ENCODE assay signal across 20 cellular contexts in the genomic region with DNA sequence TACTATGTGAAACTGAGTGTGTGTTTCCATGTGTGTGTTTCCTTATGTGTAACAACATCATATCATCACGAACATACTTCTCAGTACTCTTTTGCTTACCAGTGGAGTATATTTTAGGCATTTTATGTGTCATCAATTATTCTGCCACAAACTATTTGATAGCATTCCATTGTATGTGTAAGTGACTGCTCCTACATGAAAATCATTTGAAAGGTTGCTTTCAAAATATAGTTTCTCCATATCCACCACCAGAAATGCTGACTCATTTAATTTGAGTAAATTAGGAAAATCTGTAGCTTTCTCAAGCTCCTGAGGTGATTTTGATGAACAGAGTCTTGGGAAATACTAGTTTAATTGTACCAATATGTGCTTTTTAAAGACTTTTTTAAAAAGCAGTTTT.
A peak's percentile ranks its signal among the peaks of the same experiment; 100 is the strongest.
DNase-seq lines count a peak whose midpoint lies in the region; ATAC-seq, FAIRE-seq and TF ChIP-seq lines count a peak whose summit lies in the region.
"Had no signal": no experiment of that assay in that cellular context is flagged by ENCODE, and none has a peak within 500 bp of the region (broad histone marks: within the 10 kb centered on the region; RNA-seq: fewer than 3 reads in every experiment).

No MANE protein-coding gene starts in this region.

- ATAC-seq in A549 = no peak
- no peak for ATAC-seq in HCT116
- ATAC-seq: right cardiac atrium, T-cell, upper lobe of right lung had no signal

- no TSS peak for BruUV-seq in HCT116 (replicated peaks; lab: Mats Ljungman, UMichigan)

- no peaks in the 10 kb centered on the region for H3K9me2 ChIP-seq in HCT116 (ENCODE audit: insufficient read depth)

- H3K27ac ChIP-seq in A549 = no peak overlapping the region
- H3K27ac ChIP-seq in HCT116 (ENCODE audit: low read depth, low read length) = no peak overlapping the region
- H3K27ac ChIP-seq in astrocyte (ENCODE audit: low read depth, low read length) = no peak overlapping the region
- H3K27ac ChIP-seq: Peyer's patch, upper lobe of right lung had no signal

- WGBS in A549 (ENCODE audit: missing lambda C conversion rate) = 56% methylated on average over 1 of the region's 1 CpG

- no peak for TF ChIP-seq RAD21 in A549 (conservative IDR thresholded peaks at IDR 0.05 in 1 of 2, IDR thresholded peaks at IDR 0.05 in 1 of 2)
- TF ChIP-seq RAD21 in HCT116 (IDR thresholded peaks at IDR 0.05; ENCODE audit: low read depth) = no peak

- RAD21 ChIA-PET in HCT116 (lab: Charles Lee; ENCODE audit: low non-redundant PET in 1 of 2, low total read pairs in 2 of 2, uncharacterized antibody in 2 of 2, unreplicated experiment in 2 of 2) = no interaction called here

- intact Hi-C loops in HCT116 (cut with micrococcal nuclease) = no loop called here
- intact Hi-C loops in CD14-positive monocyte (cut with micrococcal nuclease) = no loop called here
- intact Hi-C loops in head of caudate nucleus (cut with DNase I) = no loop called here

- TF ChIP-seq POLR2A in A549 (IDR thresholded peaks at IDR 0.05; ENCODE audit: low read length) (no peak), HCT116 (IDR thresholded peaks at IDR 0.05; ENCODE audit: borderline replicate concordance, extremely low read depth, insufficient read depth, insufficient read length) (no peak)

- no peak for TF ChIP-seq EP300 in A549 (IDR thresholded peaks at IDR 0.05)

- H3K9me3 Mint-ChIP-seq in astrocyte (ENCODE audit: unreplicated experiment) = no peaks in the 10 kb centered on the region
- H3K9me3 Mint-ChIP-seq in CD14-positive monocyte = no peaks in the 10 kb centered on the region
- H3K9me3 Mint-ChIP-seq: activated B cell treated with CpG ODN at 0.5 μM for 24 hours, H9, nephron had no signal

- FAIRE-seq in A549 (lab: Jason Lieb, UNC) (no peak), astrocyte (lab: Jason Lieb, UNC) (peak; percentile 94)

- no peaks in the 10 kb centered on the region for H3K27me3 Mint-ChIP-seq in astrocyte (ENCODE audit: low read depth, unreplicated experiment)
- H3K27me3 Mint-ChIP-seq in CD14-positive monocyte (ENCODE audit: low read depth in 3 of 3) = peaks cover 0 to 2% (median 0%) of the 10 kb centered on the region in 3 donors
- H3K27me3 Mint-ChIP-seq: activated B cell treated with CpG ODN at 0.5 μM for 24 hours; central memory CD8-positive, alpha-beta T cell; T-cell had no signal

- H3K36me3 Mint-ChIP-seq in astrocyte (ENCODE audit: low read depth, unreplicated experiment) = no peaks in the 10 kb centered on the region
- no peaks in the 10 kb centered on the region for H3K36me3 Mint-ChIP-seq in CD14-positive monocyte
- H3K36me3 Mint-ChIP-seq: T-cell had no signal

- H3K27me3 ChIP-seq in HCT116 (ENCODE audit: insufficient read depth, low read length) = no peaks in the 10 kb centered on the region
- no peaks in the 10 kb centered on the region for H3K27me3 ChIP-seq in astrocyte (ENCODE audit: insufficient read depth, low read length)
- H3K27me3 ChIP-seq in H7 (ENCODE audit: control insufficient read depth, insufficient read depth, low read length) = no peaks in the 10 kb centered on the region
- H3K27me3 ChIP-seq: Peyer's patch, upper lobe of right lung had no signal

- DNase-seq in A549 (ENCODE audit: low read depth in 1 of 2, low spot score in 1 of 2) (no peak), HCT116 (ENCODE audit: low read depth, low spot score) (no peak), astrocyte (ENCODE audit: low read depth) (peak; percentile 76), fibroblast of the conjunctiva (ENCODE audit: low read depth) (peak; percentile 70), CD14-positive monocyte (ENCODE audit: low spot score) (no peak), hypothalamus (lab: John Stamatoyannopoulos, UW) (no peak), head of caudate nucleus (no peak), H7 (no peak)
- DNase-seq: activated B cell treated with CpG ODN at 0.5 μM for 24 hours; activated gamma-delta T cell; H9; NCI-H187; NCI-H526; Peyer's patch; right cardiac atrium; stimulated activated CD4-positive, alpha-beta T cell treated with anti-CD3 and anti-CD28 coated beads, Interleukin-4, amount 100 ng/mL, for 4 hours; T-cell; upper lobe of right lung had no signal

- H3K9ac ChIP-seq in HCT116 (ENCODE audit: low read length) (no peak overlapping the region), astrocyte (ENCODE audit: low read length) (no peak overlapping the region)

- H3K27ac Mint-ChIP-seq in astrocyte (ENCODE audit: unreplicated experiment) (no peak overlapping the region), CD14-positive monocyte (no peak overlapping the region)
- H3K27ac Mint-ChIP-seq: activated B cell treated with CpG ODN at 0.5 μM for 24 hours, H9, nephron, T-cell had no signal

- no peaks in the 10 kb centered on the region for H3K79me2 ChIP-seq in HCT116 (ENCODE audit: insufficient read depth, low read length)
- no peaks in the 10 kb centered on the region for H3K79me2 ChIP-seq in astrocyte (ENCODE audit: insufficient read depth, low read length)

- H3K4me3 Mint-ChIP-seq in astrocyte (ENCODE audit: unreplicated experiment) (no peak overlapping the region), CD14-positive monocyte (no peak overlapping the region)
- H3K4me3 Mint-ChIP-seq: activated B cell treated with CpG ODN at 0.5 μM for 24 hours; central memory CD8-positive, alpha-beta T cell; H9; nephron; T-cell had no signal

- CTCF ChIA-PET in A549 (lab: Yijun Ruan, JAX) = no interaction called here
- CTCF ChIA-PET in HCT116 (lab: Charles Lee) = no interaction called here

- no peaks in the 10 kb centered on the region for H4K20me1 ChIP-seq in HCT116 (ENCODE audit: insufficient read depth)
- H4K20me1 ChIP-seq in astrocyte (ENCODE audit: insufficient read depth, low read length) = no peaks in the 10 kb centered on the region

- POLR2A ChIA-PET in A549 (lab: Yijun Ruan, JAX) (no interaction called here), HCT116 (lab: Charles Lee) (no interaction called here)

- H3K36me3 ChIP-seq in HCT116 (ENCODE audit: control insufficient read depth in 1 of 2, insufficient read depth in 2 of 2, low read length in 2 of 2) (no peaks in the 10 kb centered on the region), astrocyte (ENCODE audit: insufficient read depth, low read length) (no peaks in the 10 kb centered on the region), H7 (replicated peaks; ENCODE audit: control insufficient read depth, insufficient read depth, low read length) (no peaks in the 10 kb centered on the region)
- H3K36me3 ChIP-seq: Peyer's patch, upper lobe of right lung had no signal

- peaks cover 1% of the 10 kb centered on the region for H3K4me1 Mint-ChIP-seq in astrocyte (ENCODE audit: low read depth, unreplicated experiment)
- no peaks in the 10 kb centered on the region for H3K4me1 Mint-ChIP-seq in CD14-positive monocyte
- H3K4me1 Mint-ChIP-seq: activated B cell treated with CpG ODN at 0.5 μM for 24 hours; central memory CD8-positive, alpha-beta T cell; H9; nephron; T-cell had no signal

- H3K4me2 ChIP-seq in A549 (no peak overlapping the region), HCT116 (ENCODE audit: low read length) (no peak overlapping the region), astrocyte (ENCODE audit: low read length) (peak overlapping the region; percentile 15)

- no peak overlapping the region for H3K4me3 ChIP-seq in A549
- no peak overlapping the region for H3K4me3 ChIP-seq in HCT116 (replicated peaks in 1 of 2; ENCODE audit: low read depth in 1 of 2, low read length in 2 of 2)
- no peak overlapping the region for H3K4me3 ChIP-seq in astrocyte (ENCODE audit: insufficient read depth, low read depth, low read length)
- H3K4me3 ChIP-seq in H7 (ENCODE audit: insufficient read depth, low read depth, low read length) = no peak overlapping the region
- H3K4me3 ChIP-seq: Peyer's patch, upper lobe of right lung had no signal

- no peak for TF ChIP-seq CTCF in A549 (IDR thresholded peaks at IDR 0.05)
- no peak for TF ChIP-seq CTCF in HCT116 (IDR thresholded peaks at IDR 0.05 in 2 of 3, conservative IDR thresholded peaks at IDR 0.05 in 1 of 3; ENCODE audit: borderline replicate concordance in 1 of 3, insufficient read depth in 1 of 3, low read depth in 2 of 3, low read length in 2 of 3)
- no peak for TF ChIP-seq CTCF in astrocyte (IDR thresholded peaks at IDR 0.05; ENCODE audit: insufficient read depth, low read depth, low read length)
- no peak for TF ChIP-seq CTCF in CD14-positive monocyte (IDR thresholded peaks at IDR 0.05)

- H3K9me3 ChIP-seq in A549 = no peaks in the 10 kb centered on the region
- no peaks in the 10 kb centered on the region for H3K9me3 ChIP-seq in HCT116 (ENCODE audit: control insufficient read depth in 1 of 2, insufficient read depth in 1 of 2, low read depth in 1 of 2, low read length in 2 of 2)
- H3K9me3 ChIP-seq in astrocyte (ENCODE audit: insufficient read depth, low read depth, low read length) = no peaks in the 10 kb centered on the region
- H3K9me3 ChIP-seq: Peyer's patch, upper lobe of right lung had no signal

- no peaks in the 10 kb centered on the region for H3K4me1 ChIP-seq in A549
- H3K4me1 ChIP-seq in HCT116 (ENCODE audit: control insufficient read depth in 1 of 2, insufficient read depth in 2 of 2, low read length in 2 of 2) = no peaks in the 10 kb centered on the region
- peaks cover 5% of the 10 kb centered on the region for H3K4me1 ChIP-seq in astrocyte (ENCODE audit: insufficient read depth, low read length)
- H3K4me1 ChIP-seq: Peyer's patch, upper lobe of right lung had no signal

- H2AFZ ChIP-seq in HCT116 (ENCODE audit: low read depth, low read length, poor library complexity, severe bottlenecking) (peak overlapping the region; percentile 69), astrocyte (ENCODE audit: low read depth, low read length) (no peak overlapping the region)

TF ChIP-seq in A549, 52 proteins besides CTCF, POLR2A, EP300 and RAD21:
- TF ChIP-seq MAFK (IDR thresholded peaks at IDR 0.05; ENCODE audit: partially characterized antibody) (peak; percentile 86), RNF2 (IDR thresholded peaks at IDR 0.05; ENCODE audit: borderline replicate concordance, low read depth) (no peak)

TF ChIP-seq in HCT116, 20 proteins besides CTCF, POLR2A, EP300 and RAD21 (continues in another document):
- TF ChIP-seq EZH2 (IDR thresholded peaks at IDR 0.05) = no peak
- no peak for TF ChIP-seq SP1 (IDR thresholded peaks at IDR 0.05; ENCODE audit: low read depth)
- no peak for TF ChIP-seq JUND (IDR thresholded peaks at IDR 0.05)
- no peak for TF ChIP-seq YY1 (IDR thresholded peaks at IDR 0.05; ENCODE audit: extremely low read depth, insufficient replicate concordance, low read depth, low read length)
- no peak for TF ChIP-seq SIN3A (IDR thresholded peaks at IDR 0.05; ENCODE audit: low read depth)
- no peak for TF ChIP-seq CBX3 (IDR thresholded peaks at IDR 0.05; ENCODE audit: low read depth)
- TF ChIP-seq ZNF274 (IDR thresholded peaks at IDR 0.05; ENCODE audit: low read depth, low read length) = no peak
- no peak for TF ChIP-seq ELF1 (IDR thresholded peaks at IDR 0.05; ENCODE audit: borderline replicate concordance, low read depth)

Comparison
In these comparisons a context has a peak if more than half of its experiments do, and no peak if none do; other contexts are left out.
1. DNase-seq: peak in astrocyte (single experiment) and fibroblast of the conjunctiva (single experiment); none in A549 (0 of 2), HCT116 (single experiment), CD14-positive monocyte (single experiment), hypothalamus (0 of 51), head of caudate nucleus (0 of 42) and H7 (single experiment).